Comparison of ENCODE assay signal across 8 cellular contexts in genomic region chr5:127072861-127073846, GRCh38. TPM values are rescaled to one million over a fixed set of nuclear protein-coding genes. Genes with fewer than 3 reads are reported as not detected.
DNase-seq lines count a peak whose midpoint lies in the region; ATAC-seq and TF ChIP-seq lines count a peak whose summit lies in the region.

Gene C5orf63, minus strand, starts transcription at chr5:127073502. Its CDS starts 14,507 bp downstream, at chr5:127058995.

- DNase-seq in NOMO-1 treated with DMSO at 0.1 percent for 48 hours (lab: John Stamatoyannopoulos, UW; ENCODE audit: unreplicated experiment): peak; percentile 67
- DNase-seq in activated T-cell treated with anti-CD3 and anti-CD28 coated beads for 48 hours (ENCODE audit: low read depth): peak; percentile 76
- DNase-seq in esophagus squamous epithelium (lab: John Stamatoyannopoulos, UW): no peak
- no peak for DNase-seq in osteocyte (ENCODE audit: extremely low spot score, unreplicated experiment)
- DNase-seq in tibial artery: peak in 1 of 2 donors; percentile 20

- H3K4me1 ChIP-seq in esophagus squamous epithelium (peaks cover 0 to 16% (median 4%) of the 10 kb centered on the region in 3 donors), tibial artery (no peaks in the 10 kb centered on the region)

- TF ChIP-seq CTCF in 22Rv1 (IDR thresholded peaks at IDR 0.05) (no peak), esophagus squamous epithelium (IDR thresholded peaks at IDR 0.05) (peak in 4 of 6 experiments; percentile 13 to 60 (median 52)), osteocyte (IDR thresholded peaks at IDR 0.05) (no peak), tibial artery (IDR thresholded peaks at IDR 0.05) (peak; percentile 27 to 29)

- H3K4me3 ChIP-seq in esophagus squamous epithelium: peak within 1 kb of the TSS; percentile 50 to 74 (median 56)
- peak within 1 kb of the TSS; percentile 49 to 62 for H3K4me3 ChIP-seq in tibial artery

- H3K27ac Mint-ChIP-seq in osteocyte (ENCODE audit: unreplicated experiment): peak within 1 kb of the TSS; percentile 66

- H3K9me3 ChIP-seq in esophagus squamous epithelium (no peaks in the 10 kb centered on the region), tibial artery (no peaks in the 10 kb centered on the region)

- H3K27me3 Mint-ChIP-seq in osteocyte (ENCODE audit: unreplicated experiment): no peaks in the 10 kb centered on the region

- intact Hi-C loops in esophagus squamous epithelium (cut with DNase I): no loop called here
- intact Hi-C loops in tibial artery (cut with DNase I; ENCODE audit: low total_unique reads): no loop called here

- H3K4me1 Mint-ChIP-seq in osteocyte (ENCODE audit: unreplicated experiment): peaks cover 55% of the 10 kb centered on the region

- H3K27me3 ChIP-seq in esophagus squamous epithelium (no peaks in the 10 kb centered on the region), tibial artery (no peaks in the 10 kb centered on the region)

- H3K4me3 Mint-ChIP-seq in osteocyte (ENCODE audit: unreplicated experiment): peak within 1 kb of the TSS; percentile 64

- H3K27ac ChIP-seq in 22Rv1 (peak within 1 kb of the TSS; percentile 59), esophagus squamous epithelium (peak within 1 kb of the TSS; percentile 37 to 74 (median 54)), tibial artery (peak within 1 kb of the TSS in 1 of 2 donors; percentile 28)

- H3K36me3 ChIP-seq in esophagus squamous epithelium (peaks cover 0 to 14% (median 0%) of the 10 kb centered on the region in 3 donors), tibial artery (no peaks in the 10 kb centered on the region)

- H3K9me3 Mint-ChIP-seq in osteocyte (ENCODE audit: unreplicated experiment): no peaks in the 10 kb centered on the region

- ATAC-seq in GM18867 (IDR thresholded peaks at IDR 0.05; ENCODE audit: unreplicated experiment) (peak; percentile 100), HG03060 (IDR thresholded peaks at IDR 0.05; ENCODE audit: low read depth, unreplicated experiment) (peak; percentile 85)

- WGBS in esophagus squamous epithelium, 2 donors: 17 to 27% methylated on average over 28 to 41 of the region's 56 CpGs

- peak in 1 of 4 donors; percentile 22 for TF ChIP-seq POLR2A in esophagus squamous epithelium (IDR thresholded peaks at IDR 0.05)

- H3K36me3 Mint-ChIP-seq in osteocyte (ENCODE audit: unreplicated experiment): no peaks in the 10 kb centered on the region

RNA-seq across cellular contexts. Expression of gene C5orf63, which starts in this region (rescaled TPM):
- 1 to 10 TPM; 3.4 to 5.1 (median 3.9) TPM for total RNA-seq in esophagus squamous epithelium
- total RNA-seq in osteocyte: 0.08 and 0.24 TPM in 2 replicates

Comparison
In these comparisons a context has a peak if more than half of its experiments do, and no peak if none do; other contexts are left out.
1. CTCF ChIP-seq: peak in esophagus squamous epithelium (4 of 6) and tibial artery (2 of 2); none in 22Rv1 (single experiment) and osteocyte (single experiment).
2. DNase-seq: peak in NOMO-1 treated with DMSO at 0.1 percent for 48 hours (single experiment) and activated T-cell treated with anti-CD3 and anti-CD28 coated beads for 48 hours (single experiment); none in esophagus squamous epithelium (single experiment) and osteocyte (single experiment).